In the genomic region with DNA sequence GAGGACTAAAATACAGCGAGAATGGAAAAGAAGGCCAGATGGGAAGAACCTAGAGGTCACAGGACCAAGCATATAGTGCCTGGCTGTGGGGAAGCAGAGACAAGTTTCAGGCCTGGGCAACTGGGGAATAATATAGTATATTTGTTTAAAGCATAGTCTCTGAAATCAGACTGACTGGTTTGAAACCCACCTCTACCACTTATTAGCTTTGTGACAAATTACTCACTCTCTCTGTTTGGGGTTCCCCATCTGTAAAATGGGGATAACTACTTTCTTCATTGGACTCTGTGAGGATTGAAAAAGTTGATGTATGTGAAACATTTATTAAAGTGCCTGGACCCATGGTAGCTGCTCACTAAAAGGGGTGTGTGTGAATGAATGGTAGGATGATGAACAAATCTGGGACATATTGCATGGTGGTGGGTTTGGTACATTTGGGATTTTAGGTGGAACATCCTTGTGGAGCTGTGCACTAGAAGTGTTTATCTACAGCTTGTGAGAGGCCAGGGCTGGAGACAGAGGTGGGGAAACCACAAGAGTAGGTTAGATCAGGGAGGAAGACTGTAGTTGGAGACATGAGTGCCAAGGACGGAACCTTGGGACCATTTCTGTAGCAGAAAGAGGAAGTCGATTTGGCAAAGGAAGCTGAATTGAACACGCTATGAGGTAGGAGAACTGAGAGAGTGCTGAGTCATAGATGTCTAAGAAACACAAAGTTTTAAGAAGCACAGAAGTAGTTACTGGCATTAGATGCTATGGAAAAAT, we compare ENCODE assay signal across 8 cellular contexts. TPM values are rescaled to one million over a fixed set of nuclear protein-coding genes. Genes with fewer than 3 reads are reported as not detected.
DNase-seq lines count a peak whose midpoint lies in the region; ATAC-seq and TF ChIP-seq lines count a peak whose summit lies in the region.

No MANE protein-coding gene starts in this region.

- no peaks in the 10 kb centered on the region for H3K9me3 ChIP-seq in osteoblast (ENCODE audit: low read depth, low read length)

- H3K4me3 ChIP-seq in NB4 (ENCODE audit: low read depth, low read length) (peak overlapping the region; percentile 29), cardiac fibroblast (replicated peaks in 1 of 2; ENCODE audit: low read depth in 2 of 2, low read length in 2 of 2) (no peak overlapping the region), osteoblast (ENCODE audit: insufficient read depth, low read length) (no peak overlapping the region)

- H3K36me3 ChIP-seq in osteoblast (ENCODE audit: insufficient read depth, low read length) = peaks cover 3% of the 10 kb centered on the region

- H2AFZ ChIP-seq in osteoblast (ENCODE audit: low read length) = peak overlapping the region; percentile 49

- H3K36me3 Mint-ChIP-seq in immature natural killer cell = peaks cover 0 to 17% (median 5%) of the 10 kb centered on the region in 3 donors

- H3K27ac Mint-ChIP-seq in immature natural killer cell = no peak overlapping the region

- H3K27me3 ChIP-seq in osteoblast (ENCODE audit: insufficient read depth, low read length) = no peaks in the 10 kb centered on the region

- peak overlapping the region; percentile 68 for H3K27ac ChIP-seq in osteoblast (ENCODE audit: low read depth, low read length)

- peak overlapping the region; percentile 52 for H3K4me2 ChIP-seq in osteoblast (ENCODE audit: insufficient read depth, low read length)

- peaks cover 2% of the 10 kb centered on the region for H4K20me1 ChIP-seq in osteoblast (ENCODE audit: insufficient read depth, low read length)

- H3K79me2 ChIP-seq in osteoblast (ENCODE audit: insufficient read depth, low read length) = peaks cover 37% of the 10 kb centered on the region

- no peak for TF ChIP-seq CTCF in NB4 (IDR thresholded peaks at IDR 0.05; ENCODE audit: low read depth, low read length)
- TF ChIP-seq CTCF in cardiac fibroblast (IDR thresholded peaks at IDR 0.05; ENCODE audit: low read depth, low read length) = no peak
- no peak for TF ChIP-seq CTCF in osteoblast (IDR thresholded peaks at IDR 0.05; ENCODE audit: extremely low read depth, low read depth, low read length)

- peak; percentile 80 for ATAC-seq in GM18498 (IDR thresholded peaks at IDR 0.05; ENCODE audit: unreplicated experiment)

- DNase-seq in H4 (ENCODE audit: low spot score) (peak; percentile 61), NB4 (ENCODE audit: low read depth) (peak; percentile 95), cardiac fibroblast (ENCODE audit: low read depth in 2 of 2) (peak; percentile 90 to 92), osteoblast (ENCODE audit: insufficient read length, low spot score, missing footprints) (peak; percentile 3), DMS114 treated with DMSO at 0.1 percent for 48 hours (lab: John Stamatoyannopoulos, UW; ENCODE audit: unreplicated experiment) (no peak), NCI-H2227 treated with DMSO at 0.1 percent for 48 hours (lab: John Stamatoyannopoulos, UW) (no peak), immature natural killer cell (no peak)

- no peaks in the 10 kb centered on the region for H3K9me3 Mint-ChIP-seq in immature natural killer cell

- H3K4me1 Mint-ChIP-seq in immature natural killer cell = peaks cover 20 to 28% of the 10 kb centered on the region in 2 donors

- TF ChIP-seq POLR2A in NB4 (IDR thresholded peaks at IDR 0.05; ENCODE audit: extremely low read depth, insufficient read length) = no peak

- H3K4me3 Mint-ChIP-seq in immature natural killer cell = no peak overlapping the region

- peaks cover 0 to 2% (median 0%) of the 10 kb centered on the region in 3 donors for H3K27me3 Mint-ChIP-seq in immature natural killer cell (ENCODE audit: low read depth in 3 of 3)

- peaks cover 28% of the 10 kb centered on the region for H3K4me1 ChIP-seq in osteoblast (ENCODE audit: insufficient read depth, low read length)

RNA-seq across cellular contexts. Expression of gene SWAP70, which starts 52.6 kb away (rescaled TPM):
- 12.4 and 14.3 TPM in 2 replicates for total RNA-seq in H4 (2014; rRNA removed; shearing (Covaris generic))
- 55.4 and 62.2 TPM in 2 replicates for total RNA-seq in osteoblast
- 10 to 100 TPM in 1 of 3 donors, 1 to 10 TPM in 2; 2.4 to 12.3 (median 9.8) TPM for polyA plus RNA-seq in immature natural killer cell

Comparison
In these comparisons a context has a peak if more than half of its experiments do, and no peak if none do; other contexts are left out.
1. DNase-seq: peak in H4 (single experiment), NB4 (single experiment), cardiac fibroblast (2 of 2) and osteoblast (single experiment); none in DMS114 treated with DMSO at 0.1 percent for 48 hours (single experiment), NCI-H2227 treated with DMSO at 0.1 percent for 48 hours (single experiment) and immature natural killer cell (0 of 3).